Comparison of ENCODE assay signal across 8 cellular contexts in genomic region chr5:177366528-177367322, GRCh38. TPM values are rescaled to one million over a fixed set of nuclear protein-coding genes. Genes with fewer than 3 reads are reported as not detected.
DNase-seq lines count a peak whose midpoint lies in the region; ATAC-seq, FAIRE-seq and TF ChIP-seq lines count a peak whose summit lies in the region.

No MANE protein-coding gene starts in this region.

- no peak overlapping the region for H4K5ac ChIP-seq in mesendoderm (ENCODE audit: low read length)

- H3K9me1 ChIP-seq in endothelial cell of umbilical vein (replicated peaks; ENCODE audit: control insufficient read depth, extremely low read depth, insufficient read depth, low read length), result no peaks in the 10 kb centered on the region

- H3K27me3 ChIP-seq in endothelial cell of umbilical vein (ENCODE audit: control insufficient read depth in 2 of 2, insufficient read depth in 2 of 2, low read length in 2 of 2) (no peaks in the 10 kb centered on the region), mesendoderm (ENCODE audit: insufficient read depth, low read length, poor library complexity) (no peaks in the 10 kb centered on the region), uterus (no peaks in the 10 kb centered on the region)

- TF ChIP-seq POLR2A in A549 (IDR thresholded peaks at IDR 0.05; ENCODE audit: low read length) (no peak), endothelial cell of umbilical vein (IDR thresholded peaks at IDR 0.05; ENCODE audit: low read depth, low read length) (no peak), uterus (IDR thresholded peaks at IDR 0.05) (peak; percentile 49 to 55)

- H3K4me3 ChIP-seq in A549, result no peak overlapping the region
- H3K4me3 ChIP-seq in LNCaP clone FGC (ENCODE audit: low read depth, low read length), result peak overlapping the region; percentile 51
- H3K4me3 ChIP-seq in endothelial cell of umbilical vein (replicated peaks in 1 of 3; ENCODE audit: insufficient read depth in 1 of 3, low read depth in 1 of 3, low read length in 3 of 3), result peak overlapping the region; percentile 35 to 41 (median 37)
- H3K4me3 ChIP-seq in mesendoderm (ENCODE audit: low read length), result peak overlapping the region; percentile 43
- H3K4me3 ChIP-seq in uterus, result peak overlapping the region; percentile 51 to 53

- dilution Hi-C loops in endothelial cell of umbilical vein (cut with MboI; ENCODE audit: extremely low pct_ligation_motif_present, low sequenced_read_pairs), result no loop called here

- H3K9me3 ChIP-seq in A549 (no peaks in the 10 kb centered on the region), endothelial cell of umbilical vein (replicated peaks; ENCODE audit: control insufficient read depth, insufficient read depth, low read length) (no peaks in the 10 kb centered on the region), uterus (no peaks in the 10 kb centered on the region)

- no peak overlapping the region for H2BK15ac ChIP-seq in mesendoderm (replicated peaks; ENCODE audit: low read depth)

- peak overlapping the region; percentile 4 for H3K4ac ChIP-seq in mesendoderm (ENCODE audit: low read depth, low read length)

- peak overlapping the region; percentile 45 for H2AK5ac ChIP-seq in mesendoderm (ENCODE audit: low read length)

- WGBS in A549 (ENCODE audit: missing lambda C conversion rate), result 79% methylated on average over 24 of the region's 36 CpGs
- no CpG with 5 or more reads among the region's 36 CpGs for WGBS in mesendoderm (ENCODE audit: extremely low coverage, insufficient coverage, low lambda C conversion rate)

- ATAC-seq in A549, result peak in 1 of 2 experiments; percentile 8; a peak in 1 of 6 replicates
- no peak for ATAC-seq in GM21529 (IDR thresholded peaks at IDR 0.05; ENCODE audit: unreplicated experiment)

- H3K18ac ChIP-seq in mesendoderm (ENCODE audit: low read length), result peak overlapping the region; percentile 34

- H3K79me2 ChIP-seq in endothelial cell of umbilical vein (ENCODE audit: control insufficient read depth, insufficient read depth, low read length) (no peaks in the 10 kb centered on the region), mesendoderm (ENCODE audit: control insufficient read depth, insufficient read depth, low read length) (no peaks in the 10 kb centered on the region)

- intact Hi-C loops in endothelial cell of umbilical vein (cut with micrococcal nuclease), result loop anchor here (5.0 kb wide), 1 partner anchor 54 kb away; the partner anchor contains the start of gene MXD3
- intact Hi-C loops in uterus (cut with DNase I; ENCODE audit: low total_unique reads), result no loop called here

- no peaks in the 10 kb centered on the region for H3K36me3 ChIP-seq in endothelial cell of umbilical vein (ENCODE audit: control insufficient read depth in 2 of 2, extremely low read depth in 1 of 2, insufficient read depth in 2 of 2, low read length in 2 of 2)
- H3K36me3 ChIP-seq in mesendoderm (ENCODE audit: control insufficient read depth, insufficient read depth, low read length), result no peaks in the 10 kb centered on the region
- no peaks in the 10 kb centered on the region for H3K36me3 ChIP-seq in uterus

- no peak overlapping the region for H2BK120ac ChIP-seq in mesendoderm (ENCODE audit: low read depth, low read length)

- H4K20me1 ChIP-seq in endothelial cell of umbilical vein (replicated peaks; ENCODE audit: control insufficient read depth, extremely low read depth, insufficient read depth, low read length), result no peaks in the 10 kb centered on the region

- TF ChIP-seq EP300 in A549 (IDR thresholded peaks at IDR 0.05), result no peak

- TSS peak; percentile 34 for BruUV-seq in endothelial cell of umbilical vein (replicated peaks; lab: Mats Ljungman, UMichigan)

- peak overlapping the region; percentile 97 for H3K56ac ChIP-seq in mesendoderm (ENCODE audit: low read length)

- H4K8ac ChIP-seq in mesendoderm (ENCODE audit: low read depth, low read length), result no peak overlapping the region

- peak overlapping the region; percentile 35 for H2BK5ac ChIP-seq in mesendoderm (ENCODE audit: low read length)

- POLR2A ChIA-PET in A549 (lab: Yijun Ruan, JAX), result no interaction called here
- POLR2A ChIA-PET in endothelial cell of umbilical vein (lab: Charles Lee), result interaction anchor here (0.6 to 1.3 kb wide), 5 partner anchors 9 to 131 kb away, joined by 3 read pairs; partner anchors contain the start of genes GRK6, PDLIM7 and RGS14

- H3K27ac ChIP-seq in A549 (no peak overlapping the region), endothelial cell of umbilical vein (ENCODE audit: insufficient read depth, low read depth, low read length) (peak overlapping the region; percentile 62), mesendoderm (ENCODE audit: low read depth, low read length) (peak overlapping the region; percentile 18), uterus (peak overlapping the region; percentile 97)

- H3K4me2 ChIP-seq in A549, result 0 out of 3 replicates have a peak overlapping the region, but pooled peaks have one; percentile 10
- peak overlapping the region; percentile 68 for H3K4me2 ChIP-seq in endothelial cell of umbilical vein (ENCODE audit: insufficient read depth, low read length)
- H3K4me2 ChIP-seq in mesendoderm (ENCODE audit: low read length), result peak overlapping the region; percentile 85

- H3K4me1 ChIP-seq in A549 (peaks cover 15% of the 10 kb centered on the region; the same call in 2 of the 3 replicates), endothelial cell of umbilical vein (ENCODE audit: control insufficient read depth, extremely low read depth, insufficient read depth, low read length) (peaks cover 21% of the 10 kb centered on the region), mesendoderm (ENCODE audit: control insufficient read depth, low read depth, low read length) (peaks cover 12% of the 10 kb centered on the region), uterus (peaks cover 3 to 21% of the 10 kb centered on the region in 2 donors)

- peak overlapping the region; percentile 83 for H3K23ac ChIP-seq in mesendoderm (ENCODE audit: low read length)

- H2AFZ ChIP-seq in endothelial cell of umbilical vein (ENCODE audit: low read depth, low read length), result peak overlapping the region; percentile 94

- DNase-seq in A549 (ENCODE audit: low read depth in 1 of 2, low spot score in 1 of 2) (no peak), LNCaP clone FGC (ENCODE audit: low read depth) (peak; percentile 50), endothelial cell of umbilical vein (ENCODE audit: low read depth, low spot score) (peak; percentile 86), mesendoderm (peak; percentile 96), uterus (peak; percentile 94 to 96), KG1 (lab: John Stamatoyannopoulos, UW) (no peak)
- DNase-seq in activated CD8-positive, alpha-beta memory T cell treated with anti-CD3 and anti-CD28 coated beads, Interleukin-2, amount 50 U/mL, for 4 hours, result no peak

- FAIRE-seq in A549 (lab: Jason Lieb, UNC), result no peak
- peak; percentile 87 for FAIRE-seq in endothelial cell of umbilical vein (lab: Jason Lieb, UNC)

- CTCF ChIA-PET in A549 (lab: Yijun Ruan, JAX), result interaction anchor here (0.6 to 33.9 kb wide), 9 partner anchors 11 to 90 kb away, joined by 3 to 1107 read pairs (median 4); partner anchors contain the start of genes F12, PFN3 and SLC34A1
- CTCF ChIA-PET in endothelial cell of umbilical vein (lab: Charles Lee), result interaction anchor here (0.7 to 3.9 kb wide), 15 partner anchors 9 to 131 kb away, joined by 3 to 19 read pairs (median 5); partner anchors contain the start of genes LMAN2, PDLIM7, PRR7 and RGS14

- H3K9ac ChIP-seq in endothelial cell of umbilical vein (replicated peaks; ENCODE audit: extremely low read depth, insufficient read depth, low read length) (peak overlapping the region; percentile 78), mesendoderm (ENCODE audit: low read length) (peak overlapping the region; percentile 90)

- TF ChIP-seq CTCF in A549 (IDR thresholded peaks at IDR 0.05), result no peak
- TF ChIP-seq CTCF in LNCaP clone FGC (IDR thresholded peaks at IDR 0.05; ENCODE audit: control insufficient read depth, extremely low read depth, insufficient read depth), result no peak
- TF ChIP-seq CTCF in endothelial cell of umbilical vein (IDR thresholded peaks at IDR 0.05; ENCODE audit: extremely low read depth in 1 of 2, insufficient read depth in 1 of 2, low read depth in 1 of 2, low read length in 2 of 2), result no peak
- no peak for TF ChIP-seq CTCF in uterus (IDR thresholded peaks at IDR 0.05)

- TF ChIP-seq RAD21 in A549 (conservative IDR thresholded peaks at IDR 0.05 in 1 of 2, IDR thresholded peaks at IDR 0.05 in 1 of 2), result no peak

- H3K79me1 ChIP-seq in mesendoderm (ENCODE audit: low read length), result no peaks in the 10 kb centered on the region

RNA-seq across cellular contexts. Expression of gene RGS14, which starts 9.0 kb away (rescaled TPM):
- polyA plus RNA-seq in A549 (2011; rRNA removed), result 3.9 and 5.8 TPM in 2 replicates
- 13.9 and 18.5 TPM in 2 replicates for polyA plus RNA-seq in A549 (2012; cell fraction: cytosol; rRNA removed)
- polyA plus RNA-seq in A549 (2012; cell fraction: nucleus; rRNA removed), result 16.1 and 18.7 TPM in 2 replicates
- polyA plus RNA-seq in A549 (2017; fragmentation: RNase III; extraction: RNeasy Plus Mini Kit Qiagen cat#74134 plus additional on column Dnase treatment), result 5.2 to 8.4 TPM (median 6.4 TPM) in 3 replicates
- polyA minus RNA-seq in A549 (2011; rRNA and poly(A)+ RNA removed), result 2.6 and 2.9 TPM in 2 replicates
- total RNA-seq in endothelial cell of umbilical vein, result 4.3 and 4.8 TPM in 2 replicates
- polyA plus RNA-seq in endothelial cell of umbilical vein, result 7.3 and 9.9 TPM in 2 replicates
- polyA plus RNA-seq in endothelial cell of umbilical vein (2011; cell fraction: cytosol; rRNA removed), result 5.6 and 7.6 TPM in 2 replicates
- 8.4 and 11.2 TPM in 2 replicates for polyA plus RNA-seq in endothelial cell of umbilical vein (2011; cell fraction: nucleus; rRNA removed)
- 5.1 and 7.5 TPM in 2 replicates for polyA plus RNA-seq in endothelial cell of umbilical vein (2012)
- polyA minus RNA-seq in endothelial cell of umbilical vein, result 4.1 and 4.2 TPM in 2 replicates
- 1.6 TPM for polyA minus RNA-seq in endothelial cell of umbilical vein (2011; cell fraction: cytosol; rRNA and poly(A)+ RNA removed)
- polyA minus RNA-seq in endothelial cell of umbilical vein (2011; cell fraction: nucleus; rRNA and poly(A)+ RNA removed), result 2.2 and 3.8 TPM in 2 replicates
- 8.6 TPM for polyA plus RNA-seq in mesendoderm (2013, experiment 1 of 2)
- polyA plus RNA-seq in mesendoderm (2013, experiment 2 of 2), result 8.8 TPM
- 10 to 100 TPM in 3 of 4 donors, 1 to 10 TPM in 1; 1.5 to 25.6 (median 13.6) TPM for total RNA-seq in uterus

RNA-seq across cellular contexts. Expression of gene LMAN2, which starts 15.3 kb away (rescaled TPM):
- polyA plus RNA-seq in A549 (2011; rRNA removed) (123 and 172 TPM in 2 replicates), A549 (2017; fragmentation: RNase III; extraction: RNeasy Plus Mini Kit Qiagen cat#74134 plus additional on column Dnase treatment) (207 to 222 TPM (median 210 TPM) in 3 replicates), endothelial cell of umbilical vein (370 and 475 TPM in 2 replicates)
- 328 and 334 TPM in 2 replicates for polyA plus RNA-seq in A549 (2012; cell fraction: cytosol; rRNA removed)
- 418 and 431 TPM in 2 replicates for polyA plus RNA-seq in A549 (2012; cell fraction: nucleus; rRNA removed)
- 230 and 259 TPM in 2 replicates for polyA minus RNA-seq in A549 (2011; rRNA and poly(A)+ RNA removed)
- total RNA-seq in endothelial cell of umbilical vein (151 and 160 TPM in 2 replicates), uterus (100 to 1,000 TPM in 3 of 4 donors, 10 to 100 TPM in 1; 83.2 to 210 (median 170) TPM)
- 338 and 363 TPM in 2 replicates for polyA plus RNA-seq in endothelial cell of umbilical vein (2011; cell fraction: cytosol; rRNA removed)
- 205 and 244 TPM in 2 replicates for polyA plus RNA-seq in endothelial cell of umbilical vein (2011; cell fraction: nucleus; rRNA removed)
- 154 and 161 TPM in 2 replicates for polyA plus RNA-seq in endothelial cell of umbilical vein (2012)
- 316 and 343 TPM in 2 replicates for polyA minus RNA-seq in endothelial cell of umbilical vein
- polyA minus RNA-seq in endothelial cell of umbilical vein (2011; cell fraction: cytosol; rRNA and poly(A)+ RNA removed), result 192 TPM
- 84.3 and 117 TPM in 2 replicates for polyA minus RNA-seq in endothelial cell of umbilical vein (2011; cell fraction: nucleus; rRNA and poly(A)+ RNA removed)
- 179 TPM for polyA plus RNA-seq in mesendoderm (2013, experiment 1 of 2)
- polyA plus RNA-seq in mesendoderm (2013, experiment 2 of 2), result 188 TPM

RNA-seq across cellular contexts. Expression of gene SLC34A1, which starts 17.5 kb away (rescaled TPM):
- polyA plus RNA-seq in A549 (2011; rRNA removed) (not detected in 2 replicates), A549 (2017; fragmentation: RNase III; extraction: RNeasy Plus Mini Kit Qiagen cat#74134 plus additional on column Dnase treatment) (0.03 TPM in 2 of 3 replicates, not detected in the other), endothelial cell of umbilical vein (not detected in 2 replicates)
- 0.01 TPM in 2 replicates for polyA plus RNA-seq in A549 (2012; cell fraction: cytosol; rRNA removed)
- 0.02 and 0.05 TPM in 2 replicates for polyA plus RNA-seq in A549 (2012; cell fraction: nucleus; rRNA removed)
- polyA minus RNA-seq in A549 (2011; rRNA and poly(A)+ RNA removed), result 0.12 TPM in 1 of 2 replicates, not detected in the other
- total RNA-seq in endothelial cell of umbilical vein (not detected in 2 replicates), uterus (not detected)
- polyA plus RNA-seq in endothelial cell of umbilical vein (2011; cell fraction: cytosol; rRNA removed), result not detected in 2 replicates
- not detected in 2 replicates for polyA plus RNA-seq in endothelial cell of umbilical vein (2011; cell fraction: nucleus; rRNA removed)
- not detected in 2 replicates for polyA plus RNA-seq in endothelial cell of umbilical vein (2012)
- polyA minus RNA-seq in endothelial cell of umbilical vein, result not detected in 2 replicates
- not detected for polyA minus RNA-seq in endothelial cell of umbilical vein (2011; cell fraction: cytosol; rRNA and poly(A)+ RNA removed)
- not detected in 2 replicates for polyA minus RNA-seq in endothelial cell of umbilical vein (2011; cell fraction: nucleus; rRNA and poly(A)+ RNA removed)
- not detected for polyA plus RNA-seq in mesendoderm (2013, experiment 1 of 2)
- not detected for polyA plus RNA-seq in mesendoderm (2013, experiment 2 of 2)

RNA-seq across cellular contexts. Expression of gene PFN3, which starts 33.7 kb away (rescaled TPM):
- polyA plus RNA-seq in A549 (2011; rRNA removed), result not detected in 2 replicates
- polyA plus RNA-seq in A549 (2012; cell fraction: cytosol; rRNA removed), result 0.11 TPM in 1 of 2 replicates, not detected in the other
- not detected in 2 replicates for polyA plus RNA-seq in A549 (2012; cell fraction: nucleus; rRNA removed)
- polyA plus RNA-seq in A549 (2017; fragmentation: RNase III; extraction: RNeasy Plus Mini Kit Qiagen cat#74134 plus additional on column Dnase treatment), result not detected in 3 replicates
- polyA minus RNA-seq in A549 (2011; rRNA and poly(A)+ RNA removed), result not detected in 2 replicates
- total RNA-seq in endothelial cell of umbilical vein, result not detected in 2 replicates
- not detected in 2 replicates for polyA plus RNA-seq in endothelial cell of umbilical vein
- polyA plus RNA-seq in endothelial cell of umbilical vein (2011; cell fraction: cytosol; rRNA removed), result not detected in 2 replicates
- not detected in 2 replicates for polyA plus RNA-seq in endothelial cell of umbilical vein (2011; cell fraction: nucleus; rRNA removed)
- polyA plus RNA-seq in endothelial cell of umbilical vein (2012), result not detected in 2 replicates
- not detected in 2 replicates for polyA minus RNA-seq in endothelial cell of umbilical vein
- not detected for polyA minus RNA-seq in endothelial cell of umbilical vein (2011; cell fraction: cytosol; rRNA and poly(A)+ RNA removed)
- polyA minus RNA-seq in endothelial cell of umbilical vein (2011; cell fraction: nucleus; rRNA and poly(A)+ RNA removed), result not detected in 2 replicates
- not detected for polyA plus RNA-seq in mesendoderm (2013, experiment 1 of 2)
- not detected for polyA plus RNA-seq in mesendoderm (2013, experiment 2 of 2)
- total RNA-seq in uterus, result not detected

RNA-seq across cellular contexts. Expression of gene F12, which starts 42.6 kb away (rescaled TPM):
- polyA plus RNA-seq in A549 (2011; rRNA removed) (5.3 TPM in 2 replicates), A549 (2017; fragmentation: RNase III; extraction: RNeasy Plus Mini Kit Qiagen cat#74134 plus additional on column Dnase treatment) (14.3 to 15.5 TPM (median 14.5 TPM) in 3 replicates), endothelial cell of umbilical vein (1.4 and 2.7 TPM in 2 replicates)
- polyA plus RNA-seq in A549 (2012; cell fraction: cytosol; rRNA removed), result 18.4 and 25.5 TPM in 2 replicates
- polyA plus RNA-seq in A549 (2012; cell fraction: nucleus; rRNA removed), result 16.0 and 36.1 TPM in 2 replicates
- polyA minus RNA-seq in A549 (2011; rRNA and poly(A)+ RNA removed), result 2.2 and 2.8 TPM in 2 replicates
- total RNA-seq in endothelial cell of umbilical vein (1.00 and 1.4 TPM in 2 replicates), uterus (1 to 10 TPM in 1 of 4 donors, not detected in 3; 7.6 TPM)
- 0.66 and 1.1 TPM in 2 replicates for polyA plus RNA-seq in endothelial cell of umbilical vein (2011; cell fraction: cytosol; rRNA removed)
- 0.73 and 0.96 TPM in 2 replicates for polyA plus RNA-seq in endothelial cell of umbilical vein (2011; cell fraction: nucleus; rRNA removed)
- 1.6 and 1.7 TPM in 2 replicates for polyA plus RNA-seq in endothelial cell of umbilical vein (2012)
- polyA minus RNA-seq in endothelial cell of umbilical vein, result 0.24 and 0.57 TPM in 2 replicates
- polyA minus RNA-seq in endothelial cell of umbilical vein (2011; cell fraction: cytosol; rRNA and poly(A)+ RNA removed), result 7.9 TPM
- polyA minus RNA-seq in endothelial cell of umbilical vein (2011; cell fraction: nucleus; rRNA and poly(A)+ RNA removed), result 0.29 TPM in 1 of 2 replicates, not detected in the other
- 0.24 TPM for polyA plus RNA-seq in mesendoderm (2013, experiment 1 of 2)
- polyA plus RNA-seq in mesendoderm (2013, experiment 2 of 2), result 0.25 TPM

Comparison
In these comparisons a context has a peak if more than half of its experiments do, and no peak if none do; other contexts are left out.
1. DNase-seq: peak in LNCaP clone FGC (single experiment), endothelial cell of umbilical vein (single experiment), mesendoderm (single experiment) and uterus (2 of 2); none in A549 (0 of 2), activated CD8-positive, alpha-beta memory T cell treated with anti-CD3 and anti-CD28 coated beads, Interleukin-2, amount 50 U/mL, for 4 hours (single experiment) and KG1 (single experiment).
2. H3K27ac ChIP-seq: peak in endothelial cell of umbilical vein (single experiment), mesendoderm (single experiment) and uterus (2 of 2); none in A549 (0 of 2).
3. H3K4me2 ChIP-seq: peak in every context shown above with its lines; median percentile 85 in mesendoderm; 68 in endothelial cell of umbilical vein; 10 in A549.
4. POLR2A ChIP-seq: peak in uterus (2 of 2); none in A549 (single experiment) and endothelial cell of umbilical vein (single experiment).